Comparison of ENCODE assay signal across 11 cellular contexts in genomic region chr10:106935978-106936451, GRCh38.
DNase-seq lines count a peak whose midpoint lies in the region; ATAC-seq, FAIRE-seq and TF ChIP-seq lines count a peak whose summit lies in the region.
"Had no signal": no experiment of that assay in that cellular context is flagged by ENCODE, and none has a peak within 500 bp of the region (broad histone marks: within the 10 kb centered on the region; RNA-seq: fewer than 3 reads in every experiment).

No MANE protein-coding gene starts in this region.

- H3K27me3 Mint-ChIP-seq in osteocyte (ENCODE audit: unreplicated experiment), result no peaks in the 10 kb centered on the region

- POLR2A ChIA-PET in GM12878 (lab: Charles Lee), result interaction anchor here (1.2 to 1.6 kb wide), 3 partner anchors 10 to 120 kb away, joined by 3 to 5 read pairs (median 4); no protein-coding TSS in a partner anchor

- no peak overlapping the region for H3K4me3 Mint-ChIP-seq in osteocyte (ENCODE audit: unreplicated experiment)

- TF ChIP-seq EP300 in GM12878 (IDR thresholded peaks at IDR 0.05; ENCODE audit: borderline replicate concordance in 1 of 2, control insufficient read depth in 1 of 2, low read depth in 2 of 2, low read length in 2 of 2), result peak; percentile 38 to 97; a peak in 3 of 4 replicates

- peak; percentile 88 for FAIRE-seq in GM12878 (lab: Jason Lieb, UNC)
- FAIRE-seq: keratinocyte had no signal

- TF ChIP-seq POLR2A in GM18505 (IDR thresholded peaks at IDR 0.05; ENCODE audit: borderline replicate concordance, extremely low read depth, insufficient read depth, insufficient read length) (no peak), GM12878 (IDR thresholded peaks at IDR 0.05; ENCODE audit: low read depth, low read length) (no peak)

- peak overlapping the region; percentile 69 for H3K4me2 ChIP-seq in GM12878 (ENCODE audit: control insufficient read depth, insufficient read depth)

- intact Hi-C loops in GM12878 (cut with micrococcal nuclease; ENCODE audit: unreplicated experiment), result loop anchor here (5.0 kb wide), 1 partner anchor 69 kb away; no protein-coding TSS in a partner anchor

- no TSS peak for BruUV-seq in GM12878 (replicated peaks; lab: Mats Ljungman, UMichigan)

- in situ Hi-C loops in GM12878 (cut with MboI), result no loop called here
- in situ Hi-C loops in HAP-1 (cut with MboI; ENCODE audit: low sequenced_read_pairs), result no loop called here

- H3K9me3 ChIP-seq in GM12878 (replicated peaks; ENCODE audit: control insufficient read depth, insufficient read depth, low read length) (peaks cover 3% of the 10 kb centered on the region; the same call in 2 of the 3 replicates), HAP-1 (no peaks in the 10 kb centered on the region)
- H3K9me3 ChIP-seq: thoracic aorta had no signal

- H4K20me1 ChIP-seq in GM12878 (ENCODE audit: control insufficient read depth, insufficient read depth), result no peaks in the 10 kb centered on the region

- ATAC-seq in GM18505 (IDR thresholded peaks at IDR 0.05; ENCODE audit: unreplicated experiment), result peak; percentile 70
- peak; percentile 84 for ATAC-seq in GM21526 (IDR thresholded peaks at IDR 0.05; ENCODE audit: low FRiP score, unreplicated experiment)
- ATAC-seq in HG03342 (IDR thresholded peaks at IDR 0.05; ENCODE audit: unreplicated experiment), result peak; percentile 72
- ATAC-seq in GM12878, result peak; percentile 75
- no peak for ATAC-seq in stimulated activated naive CD8-positive, alpha-beta T cell treated with anti-CD3 and anti-CD28 coated beads, Interleukin-15, Interleukin-2, amounts not matched to agents 100 U/mL and 50 U/mL, for 24 hours

- H3K79me2 ChIP-seq in GM12878 (ENCODE audit: control insufficient read depth, insufficient read depth, low read length), result no peaks in the 10 kb centered on the region

- RAD21 ChIA-PET in GM12878 (lab: Charles Lee; ENCODE audit: unreplicated experiment), result interaction anchor here (0.6 to 2.8 kb wide), 8 partner anchors 12 to 223 kb away, joined by 3 to 17 read pairs (median 4); no protein-coding TSS in a partner anchor

- H2AFZ ChIP-seq in GM12878 (ENCODE audit: control insufficient read depth, low read depth, low read length), result no peak overlapping the region; the same call in 1 of the 2 replicates

- no peak overlapping the region; the same call in 1 of the 2 replicates for H3K4me3 ChIP-seq in GM12878
- H3K4me3 ChIP-seq in HAP-1, result no peak overlapping the region
- H3K4me3 ChIP-seq: thoracic aorta had no signal

- DNase-seq in GM12878 (ENCODE audit: low read depth, low spot score) (peak; percentile 93), HAP-1 (ENCODE audit: low spot score in 2 of 2) (no peak), osteocyte (ENCODE audit: extremely low spot score, unreplicated experiment) (no peak), NCI-H226 (no peak)
- DNase-seq in stimulated activated naive CD8-positive, alpha-beta T cell treated with anti-CD3 and anti-CD28 coated beads, Interleukin-15, Interleukin-2, amounts not matched to agents 100 U/mL and 50 U/mL, for 24 hours, result no peak
- DNase-seq: activated T-cell treated with anti-CD3 and anti-CD28 coated beads, Interleukin-2, amount 50 U/mL, for 1 hour had no signal

- TF ChIP-seq CTCF in GM12878 (IDR thresholded peaks at IDR 0.05 in 2 of 3, conservative IDR thresholded peaks at IDR 0.05 in 1 of 3; ENCODE audit: control insufficient read depth in 2 of 3, extremely low read depth in 1 of 3, insufficient read depth in 1 of 3, low read depth in 3 of 3, low read length in 3 of 3) (no peak), osteocyte (IDR thresholded peaks at IDR 0.05) (no peak)

- no peaks in the 10 kb centered on the region for H3K36me3 ChIP-seq in GM12878 (ENCODE audit: control insufficient read depth in 2 of 2, insufficient read depth in 2 of 2, low read length in 1 of 2)
- H3K36me3 ChIP-seq in HAP-1 (replicated peaks), result no peaks in the 10 kb centered on the region
- H3K36me3 ChIP-seq: thoracic aorta had no signal

- no peaks in the 10 kb centered on the region for H3K36me3 Mint-ChIP-seq in osteocyte (ENCODE audit: unreplicated experiment)

- peak overlapping the region; percentile 67 for H3K27ac ChIP-seq in GM12878 (ENCODE audit: control insufficient read depth, insufficient read depth)
- H3K27ac ChIP-seq: thoracic aorta had no signal

- peaks cover 31% of the 10 kb centered on the region for H3K9me3 Mint-ChIP-seq in osteocyte (ENCODE audit: unreplicated experiment)

- H3K27ac Mint-ChIP-seq in osteocyte (ENCODE audit: unreplicated experiment), result no peak overlapping the region

- H3K4me1 ChIP-seq in GM12878 (ENCODE audit: control insufficient read depth, insufficient read depth, low read length) (peaks cover 42% of the 10 kb centered on the region), HAP-1 (no peaks in the 10 kb centered on the region)

- SMC1A ChIA-PET in GM12878 (lab: Charles Lee; ENCODE audit: uncharacterized antibody, unreplicated experiment), result interaction anchor here (0.6 to 3.1 kb wide), 23 partner anchors 9 to 223 kb away, joined by 3 to 26 read pairs (median 5); no protein-coding TSS in a partner anchor

- CTCF ChIA-PET in GM12878 (lab: Yijun Ruan, JAX), result interaction anchor here (0.6 to 2.0 kb wide), 8 partner anchors 9 to 744 kb away, joined by 3 to 10 read pairs (median 4); no protein-coding TSS in a partner anchor

- no peak overlapping the region for H3K9ac ChIP-seq in GM12878 (ENCODE audit: control insufficient read depth, insufficient read depth, low read length)

- H3K4me1 Mint-ChIP-seq in osteocyte (ENCODE audit: unreplicated experiment), result no peaks in the 10 kb centered on the region

- H3K27me3 ChIP-seq in GM12878 (replicated peaks in 1 of 2; ENCODE audit: control insufficient read depth in 2 of 2, insufficient read depth in 2 of 2, low read length in 1 of 2), result no peaks in the 10 kb centered on the region
- H3K27me3 ChIP-seq in HAP-1 (ENCODE audit: low read depth), result no peaks in the 10 kb centered on the region

- no peak for TF ChIP-seq RAD21 in GM12878 (IDR thresholded peaks at IDR 0.05; ENCODE audit: insufficient read depth, low read depth, low read length)

TF ChIP-seq in GM12878, 131 proteins besides CTCF, POLR2A, EP300 and RAD21 (continues in another document):
- TF ChIP-seq RELA (IDR thresholded peaks at IDR 0.05; ENCODE audit: borderline replicate concordance, partially characterized antibody), result no peak
- TF ChIP-seq PAX8 (IDR thresholded peaks at IDR 0.05), result no peak
- TF ChIP-seq ZBTB33 (IDR thresholded peaks at IDR 0.05), result no peak
- TF ChIP-seq CHD1 (IDR thresholded peaks at IDR 0.05; ENCODE audit: low read depth, low read length), result no peak
- no peak for TF ChIP-seq USF1 (IDR thresholded peaks at IDR 0.05; ENCODE audit: borderline replicate concordance, extremely low read length, insufficient read depth, low read depth, low read length)
- no peak for TF ChIP-seq SMARCA5 (IDR thresholded peaks at IDR 0.05)
- TF ChIP-seq ZNF687 (IDR thresholded peaks at IDR 0.05), result no peak
- peak; percentile 99 for TF ChIP-seq DPF2 (IDR thresholded peaks at IDR 0.05)
- no peak for TF ChIP-seq EZH2 (IDR thresholded peaks at IDR 0.05; ENCODE audit: borderline replicate concordance, control insufficient read depth, low read depth, low read length)
